In the genomic region with DNA sequence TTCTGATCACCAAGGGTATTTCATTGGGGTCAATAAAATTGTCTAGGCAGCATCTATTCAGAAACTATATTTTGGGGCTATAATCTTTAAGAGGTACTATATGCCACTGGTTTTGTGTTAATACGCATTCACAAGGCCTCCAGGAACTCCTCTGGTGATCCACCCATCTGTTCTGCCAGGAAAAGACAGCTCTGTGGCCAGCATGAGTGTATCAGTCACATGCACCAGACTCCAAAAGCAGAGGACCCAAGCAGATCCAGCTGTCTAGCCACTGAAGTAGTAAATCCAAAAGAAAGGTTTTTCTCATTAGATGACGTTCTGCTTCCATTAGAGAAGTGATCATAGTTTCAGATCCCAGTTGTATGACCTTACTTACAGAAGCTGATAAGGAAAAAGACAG, we compare ENCODE assay signal across 20 cellular contexts.
DNase-seq lines count a peak whose midpoint lies in the region; ATAC-seq and TF ChIP-seq lines count a peak whose summit lies in the region.
"Had no signal": no experiment of that assay in that cellular context is flagged by ENCODE, and none has a peak within 500 bp of the region (broad histone marks: within the 10 kb centered on the region; RNA-seq: fewer than 3 reads in every experiment).

No MANE protein-coding gene starts in this region.

- H3K79me2 ChIP-seq in fibroblast of lung (ENCODE audit: control insufficient read depth, insufficient read depth, low read length) (no peaks in the 10 kb centered on the region), neural progenitor cell (ENCODE audit: low read depth) (no peaks in the 10 kb centered on the region)

- H3K9ac ChIP-seq in fibroblast of lung (ENCODE audit: insufficient read depth, low read length) (no peak overlapping the region), neural progenitor cell (no peak overlapping the region)
- H3K9ac ChIP-seq: SK-N-SH had no signal

- ATAC-seq in left lung = peak; percentile 43
- ATAC-seq: Panc1; stimulated activated naive CD8-positive, alpha-beta T cell treated with anti-CD3 and anti-CD28 coated beads, Interleukin-15, Interleukin-2, amounts not matched to agents 100 U/mL and 50 U/mL, for 24 hours had no signal

- H3K4me3 Mint-ChIP-seq in neural progenitor cell = no peak overlapping the region
- H3K4me3 Mint-ChIP-seq: activated naive CD8-positive, alpha-beta T cell treated with anti-CD3 and anti-CD28 coated beads, Interleukin-2, amount 10 ng/mL, durations not matched to agents 7 days and 5 days had no signal

- H4K20me1 ChIP-seq in fibroblast of lung (ENCODE audit: control insufficient read depth, extremely low read depth, insufficient read depth, low read length) (no peaks in the 10 kb centered on the region), neural progenitor cell (ENCODE audit: low read depth) (no peaks in the 10 kb centered on the region)

- H3K36me3 ChIP-seq in fibroblast of lung (ENCODE audit: control insufficient read depth, insufficient read depth, low read length) (no peaks in the 10 kb centered on the region), left lung (no peaks in the 10 kb centered on the region), suprapubic skin (no peaks in the 10 kb centered on the region), adrenal gland (replicated peaks in 1 of 2) (no peaks in the 10 kb centered on the region), neural progenitor cell (no peaks in the 10 kb centered on the region)
- H3K36me3 ChIP-seq: cardiac muscle cell, right lobe of liver had no signal

- no peaks in the 10 kb centered on the region for H3K4me1 Mint-ChIP-seq in neural progenitor cell
- H3K4me1 Mint-ChIP-seq: activated naive CD8-positive, alpha-beta T cell treated with anti-CD3 and anti-CD28 coated beads, Interleukin-2, amount 10 ng/mL, durations not matched to agents 7 days and 5 days had no signal

- H3K9me3 Mint-ChIP-seq in neural progenitor cell = peaks cover 11% of the 10 kb centered on the region

- H3K27me3 ChIP-seq in fibroblast of lung (ENCODE audit: control insufficient read depth, insufficient read depth, low read length) (no peaks in the 10 kb centered on the region), left lung (no peaks in the 10 kb centered on the region), suprapubic skin (no peaks in the 10 kb centered on the region), adrenal gland (no peaks in the 10 kb centered on the region), neural progenitor cell (no peaks in the 10 kb centered on the region)
- H3K27me3 ChIP-seq: cardiac muscle cell, right lobe of liver had no signal

- H3F3A ChIP-seq in neural progenitor cell (ENCODE audit: low read depth) = no peaks in the 10 kb centered on the region

- H3K4me1 ChIP-seq in fibroblast of lung (ENCODE audit: control insufficient read depth, extremely low read depth, insufficient read depth, low read length) (peaks cover 16% of the 10 kb centered on the region), left lung (no peaks in the 10 kb centered on the region), suprapubic skin (peaks cover 14% of the 10 kb centered on the region), adrenal gland (replicated peaks in 1 of 2) (no peaks in the 10 kb centered on the region), neural progenitor cell (no peaks in the 10 kb centered on the region)
- H3K4me1 ChIP-seq: right lobe of liver had no signal

- H3K9me3 ChIP-seq in fibroblast of lung (ENCODE audit: control insufficient read depth, insufficient read depth, low read depth, low read length) (no peaks in the 10 kb centered on the region), left lung (no peaks in the 10 kb centered on the region), suprapubic skin (no peaks in the 10 kb centered on the region), adrenal gland (replicated peaks in 1 of 3) (no peaks in the 10 kb centered on the region), neural progenitor cell (ENCODE audit: low read depth) (no peaks in the 10 kb centered on the region)
- H3K9me3 ChIP-seq: right lobe of liver had no signal

- H3K36me3 Mint-ChIP-seq in neural progenitor cell = no peaks in the 10 kb centered on the region
- H3K36me3 Mint-ChIP-seq: activated naive CD8-positive, alpha-beta T cell treated with anti-CD3 and anti-CD28 coated beads, Interleukin-2, amount 10 ng/mL, durations not matched to agents 7 days and 5 days had no signal

- no peak overlapping the region for H3K27ac Mint-ChIP-seq in neural progenitor cell
- H3K27ac Mint-ChIP-seq: activated naive CD8-positive, alpha-beta T cell treated with anti-CD3 and anti-CD28 coated beads, Interleukin-2, amount 10 ng/mL, durations not matched to agents 7 days and 5 days had no signal

- intact Hi-C loops in left lung (cut with DNase I) (no loop called here), adrenal gland (cut with DNase I) (no loop called here)

- H3K27ac ChIP-seq in fibroblast of lung (ENCODE audit: insufficient read depth, low read length) = no peak overlapping the region
- H3K27ac ChIP-seq in left lung = no peak overlapping the region
- H3K27ac ChIP-seq in suprapubic skin = peak overlapping the region; percentile 52
- H3K27ac ChIP-seq in adrenal gland = no peak overlapping the region
- H3K27ac ChIP-seq in neural progenitor cell = no peak overlapping the region
- H3K27ac ChIP-seq: cardiac muscle cell, right lobe of liver had no signal

- WGBS in suprapubic skin = 60% methylated on average over 2 of the region's 2 CpGs
- WGBS in adrenal gland, 4 donors = 67 to 73% (median 70%) methylated on average over 2 of the region's 2 CpGs

- H3K27me3 Mint-ChIP-seq in neural progenitor cell (ENCODE audit: insufficient read depth, low read depth) = peaks cover 4% of the 10 kb centered on the region

- TF ChIP-seq CTCF in fibroblast of lung (conservative IDR thresholded peaks at IDR 0.05 in 1 of 2, IDR thresholded peaks at IDR 0.05 in 1 of 2; ENCODE audit: low read depth in 1 of 2, low read length in 2 of 2) = no peak
- no peak for TF ChIP-seq CTCF in left lung (IDR thresholded peaks at IDR 0.05)
- no peak for TF ChIP-seq CTCF in suprapubic skin (IDR thresholded peaks at IDR 0.05)
- no peak for TF ChIP-seq CTCF in adrenal gland (IDR thresholded peaks at IDR 0.05)
- TF ChIP-seq CTCF in neural progenitor cell (IDR thresholded peaks at IDR 0.05) = no peak

- TF ChIP-seq POLR2A in suprapubic skin (IDR thresholded peaks at IDR 0.05) = no peak
- TF ChIP-seq POLR2A in adrenal gland (IDR thresholded peaks at IDR 0.05) = no peak

- no peak overlapping the region for H2AFZ ChIP-seq in fibroblast of lung (ENCODE audit: low read length)
- H2AFZ ChIP-seq in neural progenitor cell (replicated peaks) = no peak overlapping the region

- peak; percentile 58 for DNase-seq in GM04504 (ENCODE audit: low read depth)
- DNase-seq in fibroblast of lung (ENCODE audit: low read depth in 2 of 2) = peak; percentile 34 to 53
- DNase-seq in left lung = no peak
- peak in 1 of 2 donors; percentile 74 for DNase-seq in suprapubic skin (ENCODE audit: low spot score in 2 of 2)
- no peak for DNase-seq in adrenal gland
- no peak for DNase-seq in neural progenitor cell (ENCODE audit: low spot score)
- DNase-seq in NCI-H526 (lab: John Stamatoyannopoulos, UW) = no peak
- DNase-seq: activated CD4-positive, CD25-positive, alpha-beta regulatory T cell; activated naive CD8-positive, alpha-beta T cell treated with anti-CD3 and anti-CD28 coated beads, Interleukin-2, amount 10 ng/mL, durations not matched to agents 7 days and 5 days; AML-193; erythroblast; hippocampal formation; KG1; kidney; right lobe of liver; SK-N-SH; stimulated activated CD4-positive, alpha-beta T cell treated with anti-CD3 and anti-CD28 coated beads, Interleukin-1b, Interleukin-23, amount 100 ng/mL, for 48 hours; stimulated activated naive CD8-positive, alpha-beta T cell treated with anti-CD3 and anti-CD28 coated beads, Interleukin-15, Interleukin-2, amounts not matched to agents 100 U/mL and 50 U/mL, for 24 hours had no signal

- TF ChIP-seq EP300 in suprapubic skin (IDR thresholded peaks at IDR 0.05) = no peak

- H3K4me2 ChIP-seq in fibroblast of lung (ENCODE audit: extremely low read depth, insufficient read depth, low read length) (no peak overlapping the region), neural progenitor cell (no peak overlapping the region)
- H3K4me2 ChIP-seq: SK-N-SH had no signal

- H3K4me3 ChIP-seq in fibroblast of lung (replicated peaks in 1 of 4; ENCODE audit: control extremely low read depth in 1 of 4, insufficient read depth in 1 of 4, low read depth in 3 of 4, low read length in 4 of 4) (no peak overlapping the region), left lung (no peak overlapping the region), suprapubic skin (no peak overlapping the region), adrenal gland (no peak overlapping the region), neural progenitor cell (no peak overlapping the region)
- H3K4me3 ChIP-seq: cardiac muscle cell, right lobe of liver had no signal

Comparison
In these comparisons a context has a peak if more than half of its experiments do, and no peak if none do; other contexts are left out.
1. DNase-seq: peak in GM04504 (single experiment) and fibroblast of lung (2 of 2); none in left lung (0 of 2), adrenal gland (0 of 7), neural progenitor cell (single experiment) and NCI-H526 (0 of 2).